ENCODE assay signal across 1 cellular context in genomic region chr12:48796976-48797375, GRCh38.
TF ChIP-seq lines count a peak whose summit lies in the region.

No MANE protein-coding gene starts in this region.

TF ChIP-seq in IMR-90, 13 proteins besides CTCF, POLR2A, EP300 and RAD21:
- TF ChIP-seq FOS (IDR thresholded peaks at IDR 0.05; ENCODE audit: low read depth, low read length): no peak
- TF ChIP-seq, protein P1, sequence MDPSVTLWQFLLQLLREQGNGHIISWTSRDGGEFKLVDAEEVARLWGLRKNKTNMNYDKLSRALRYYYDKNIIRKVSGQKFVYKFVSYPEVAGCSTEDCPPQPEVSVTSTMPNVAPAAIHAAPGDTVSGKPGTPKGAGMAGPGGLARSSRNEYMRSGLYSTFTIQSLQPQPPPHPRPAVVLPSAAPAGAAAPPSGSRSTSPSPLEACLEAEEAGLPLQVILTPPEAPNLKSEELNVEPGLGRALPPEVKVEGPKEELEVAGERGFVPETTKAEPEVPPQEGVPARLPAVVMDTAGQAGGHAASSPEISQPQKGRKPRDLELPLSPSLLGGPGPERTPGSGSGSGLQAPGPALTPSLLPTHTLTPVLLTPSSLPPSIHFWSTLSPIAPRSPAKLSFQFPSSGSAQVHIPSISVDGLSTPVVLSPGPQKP (IDR thresholded peaks at IDR 0.05; ENCODE audit: borderline replicate concordance, low read depth, low read length): no peak
- TF ChIP-seq MXI1 (IDR thresholded peaks at IDR 0.05; ENCODE audit: borderline replicate concordance, low read depth, low read length): no peak
- TF ChIP-seq RCOR1 (IDR thresholded peaks at IDR 0.05; ENCODE audit: insufficient replicate concordance, low read length): no peak
- no peak for TF ChIP-seq CHD1 (IDR thresholded peaks at IDR 0.05; ENCODE audit: low read depth, low read length)
- no peak for TF ChIP-seq RFX5 (IDR thresholded peaks at IDR 0.05; ENCODE audit: low read depth, low read length)
- TF ChIP-seq CEBPB (IDR thresholded peaks at IDR 0.05; ENCODE audit: low read depth, low read length): no peak
- no peak for TF ChIP-seq SMC3 (IDR thresholded peaks at IDR 0.05; ENCODE audit: low read depth, low read length)
